Comparison of ENCODE assay signal across 28 cellular contexts in the genomic region with DNA sequence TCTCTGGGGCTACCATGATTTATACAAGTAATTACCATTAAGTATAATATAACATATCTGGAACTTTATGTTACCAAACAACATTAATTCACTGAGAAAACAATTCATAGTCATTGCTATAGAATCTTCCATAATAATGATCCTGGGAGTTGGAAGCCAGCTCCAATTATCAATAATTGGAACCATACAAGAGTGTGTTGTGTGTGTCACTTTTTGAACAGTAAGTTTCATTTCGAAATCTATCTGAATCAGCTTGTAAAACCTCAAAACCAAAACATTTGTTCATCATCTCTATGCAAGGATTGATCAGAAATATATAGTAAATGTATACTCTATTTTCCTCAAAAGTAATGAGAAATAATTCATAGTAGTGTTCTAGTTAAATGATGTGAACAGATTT.
"Had no signal": no experiment of that assay in that cellular context is flagged by ENCODE, and none has a peak within 500 bp of the region (broad histone marks: within the 10 kb centered on the region; RNA-seq: fewer than 3 reads in every experiment).

No MANE protein-coding gene starts in this region.

- H3K4me1 ChIP-seq: left ventricle myocardium inferior, neural progenitor cell, pancreas, prostate gland, suprapubic skin, tibial artery, upper lobe of right lung had no signal

- H2AFZ ChIP-seq: neural progenitor cell had no signal

- H3K4me2 ChIP-seq: neural progenitor cell had no signal

- H3K9me3 ChIP-seq: neutrophil, pancreas, prostate gland, suprapubic skin, upper lobe of right lung had no signal

- H3K9ac ChIP-seq: neural progenitor cell had no signal

- ATAC-seq: natural killer cell; pancreas; right cardiac atrium; sciatic nerve; stimulated activated effector memory CD8-positive, alpha-beta T cell treated with anti-CD3 and anti-CD28 coated beads, Interleukin-12 subunit alpha, Interleukin-12 subunit beta, amount 100 ng/mL, for 72 hours; upper lobe of right lung had no signal

- H3K36me3 ChIP-seq: left ventricle myocardium inferior, neural progenitor cell, neutrophil, pancreas, prostate gland, suprapubic skin, thoracic aorta, upper lobe of right lung had no signal

- H3K4me3 ChIP-seq: left ventricle myocardium inferior, lung, neural progenitor cell, pancreas, prostate gland, skin epidermis, suprapubic skin, thoracic aorta, tibial artery, upper lobe of right lung had no signal

- DNase-seq: islet precursor cell; left ventricle myocardium inferior; mesendoderm; naive B cell; natural killer cell; nephron progenitor cell; occipital lobe; pancreas; posterior cingulate gyrus; retina; right cardiac atrium; stimulated activated CD4-positive, alpha-beta T cell treated with anti-CD3 and anti-CD28 coated beads, Interleukin-12 subunit alpha, Interleukin-12 subunit beta, amount 100 ng/mL, for 4 hours; stimulated activated CD4-positive, alpha-beta T cell treated with anti-CD3 and anti-CD28 coated beads, Interleukin-15, amount 100 ng/mL, for 24 hours; stimulated activated CD4-positive, alpha-beta T cell treated with anti-CD3 and anti-CD28 coated beads, Interleukin-2, amount 100 ng/mL, for 24 hours; stimulated activated CD4-positive, alpha-beta T cell treated with anti-CD3 and anti-CD28 coated beads, Interleukin-4, amount 100 ng/mL, for 24 hours; stimulated activated naive CD4-positive, alpha-beta T cell; tibial artery; trophoblast cell; upper lobe of right lung had no signal

- H3K27me3 ChIP-seq: neural progenitor cell, neutrophil, pancreas, suprapubic skin, tibial artery, upper lobe of right lung had no signal

- H3K27ac ChIP-seq: left ventricle myocardium inferior, neural progenitor cell, neutrophil, pancreas, prostate gland, skin epidermis, suprapubic skin, thoracic aorta, tibial artery, upper lobe of right lung had no signal
